In the genomic region with DNA sequence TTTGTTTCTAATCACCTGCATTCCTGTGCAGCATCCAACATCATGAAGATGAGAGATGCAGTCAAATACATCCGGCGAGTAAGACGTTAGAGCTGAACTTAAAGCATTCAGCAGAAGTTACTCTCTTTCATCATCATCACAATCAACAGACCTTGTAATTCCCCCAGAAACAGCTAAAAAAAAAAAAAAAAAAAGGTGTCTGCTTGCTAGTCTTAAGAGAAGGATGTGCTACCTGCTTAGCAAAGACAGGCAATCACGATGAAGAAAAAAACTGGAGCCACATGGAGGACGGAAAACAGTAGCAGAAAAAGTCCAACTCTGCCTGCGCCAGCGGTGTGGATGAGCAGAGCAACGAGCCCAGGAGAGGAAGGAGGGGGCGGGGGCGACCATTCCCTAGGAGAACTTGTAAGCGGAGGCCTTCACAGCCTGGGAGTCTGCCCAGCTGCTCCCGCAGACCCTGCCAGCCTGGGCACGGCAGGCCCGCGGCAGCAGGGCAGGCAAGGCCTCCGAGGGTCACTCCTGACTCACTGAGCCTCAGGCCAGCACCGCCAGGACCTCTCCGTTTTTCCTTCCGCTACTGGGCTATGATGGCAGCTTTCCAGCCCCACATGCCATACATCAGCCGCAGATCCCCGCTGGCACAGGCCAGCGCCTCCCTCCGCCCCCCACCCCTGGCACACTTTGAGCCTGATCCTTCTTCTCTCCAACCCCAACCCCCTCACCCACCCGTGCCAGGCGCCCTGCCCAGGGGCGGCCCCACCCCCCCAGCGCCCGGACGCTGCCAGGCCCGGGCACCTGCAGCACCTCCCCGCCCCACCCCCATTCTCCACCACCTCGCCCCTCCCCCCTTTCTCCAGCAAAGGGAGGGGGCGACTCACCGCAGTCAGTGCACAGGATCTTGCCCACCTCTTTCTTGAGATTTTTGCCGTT, we compare ENCODE assay signal across 8 cellular contexts. TPM values are rescaled to one million over a fixed set of nuclear protein-coding genes. Genes with fewer than 3 reads are reported as not detected.
A peak's percentile ranks its signal among the peaks of the same experiment; 100 is the strongest.
DNase-seq lines count a peak whose midpoint lies in the region; ATAC-seq and TF ChIP-seq lines count a peak whose summit lies in the region.

No MANE protein-coding gene starts in this region.

- TF ChIP-seq POLR2A in breast epithelium (IDR thresholded peaks at IDR 0.05), result no peak

- peaks cover 4 to 8% of the 10 kb centered on the region in 2 donors for H3K4me1 ChIP-seq in breast epithelium
- peaks cover 6% of the 10 kb centered on the region; the same call in 1 of the 2 replicates for H3K4me1 ChIP-seq in iPS-20b (ENCODE audit: insufficient read depth, low read length)

- H3K27ac ChIP-seq in breast epithelium (peak overlapping the region; percentile 67 to 74), iPS-20b (ENCODE audit: low read length) (no peak overlapping the region)

- no peaks in the 10 kb centered on the region for H3K27me3 ChIP-seq in breast epithelium
- H3K27me3 ChIP-seq in iPS-20b (ENCODE audit: insufficient read depth, low read length), result peaks cover 93% of the 10 kb centered on the region

- H3K4me3 ChIP-seq in breast epithelium (peak overlapping the region; percentile 54 to 73 (median 56)), iPS-20b (ENCODE audit: low read length) (peak overlapping the region; percentile 70)

- peak; percentile 65 for ATAC-seq in sciatic nerve
- ATAC-seq in GM21423 (IDR thresholded peaks at IDR 0.05; ENCODE audit: unreplicated experiment), result no peak
- ATAC-seq in activated CD4-positive, CD25-positive, alpha-beta regulatory T cell treated with anti-CD3 and anti-CD28 coated beads, Interleukin-2, amount 50 U/mL, for 24 hours, result no peak

- H3K9me3 ChIP-seq in breast epithelium (no peaks in the 10 kb centered on the region), iPS-20b (ENCODE audit: insufficient read depth, low read depth, low read length) (no peaks in the 10 kb centered on the region)

- H3K9ac ChIP-seq in iPS-20b (ENCODE audit: low read depth, low read length), result no peak overlapping the region

- no peaks in the 10 kb centered on the region for H3K36me3 ChIP-seq in breast epithelium
- H3K36me3 ChIP-seq in iPS-20b (ENCODE audit: insufficient read depth, low read depth, low read length), result no peaks in the 10 kb centered on the region

- DNase-seq in activated CD4-positive, alpha-beta T cell treated with anti-CD3 and anti-CD28 coated beads for 48 hours, result peak; percentile 3
- DNase-seq in activated CD4-positive, alpha-beta T cell treated with anti-CD3 and anti-CD28 coated beads for 4 hours, result no peak
- peak; percentile 40 for DNase-seq in NCI-H345 (lab: John Stamatoyannopoulos, UW)
- DNase-seq in breast epithelium (ENCODE audit: low spot score in 2 of 2), result peak in 1 of 2 donors; percentile 46
- peak; percentile 71 for DNase-seq in sciatic nerve (ENCODE audit: low spot score)

- TF ChIP-seq CTCF in breast epithelium (IDR thresholded peaks at IDR 0.05), result no peak

- intact Hi-C loops in breast epithelium (cut with DNase I; ENCODE audit: low total_unique reads), result loop anchor here (2.0 kb wide), 1 partner anchor 75 kb away; no protein-coding TSS in a partner anchor
- intact Hi-C loops in sciatic nerve (cut with DNase I), result no loop called here

RNA-seq across cellular contexts. Expression of gene NRG2, which starts 1.3 kb away (rescaled TPM):
- total RNA-seq in breast epithelium (10 to 100 TPM in 1 of 3 donors, 1 to 10 TPM in 2; 5.9 to 16.5 (median 7.2) TPM), sciatic nerve (1.7 TPM)

Comparison
In these comparisons a context has a peak if more than half of its experiments do, and no peak if none do; other contexts are left out.
1. DNase-seq: peak in activated CD4-positive, alpha-beta T cell treated with anti-CD3 and anti-CD28 coated beads for 48 hours (single experiment), NCI-H345 (single experiment) and sciatic nerve (single experiment); none in activated CD4-positive, alpha-beta T cell treated with anti-CD3 and anti-CD28 coated beads for 4 hours (0 of 2).